1 cellular context compared by ENCODE assay signal in the genomic region with DNA sequence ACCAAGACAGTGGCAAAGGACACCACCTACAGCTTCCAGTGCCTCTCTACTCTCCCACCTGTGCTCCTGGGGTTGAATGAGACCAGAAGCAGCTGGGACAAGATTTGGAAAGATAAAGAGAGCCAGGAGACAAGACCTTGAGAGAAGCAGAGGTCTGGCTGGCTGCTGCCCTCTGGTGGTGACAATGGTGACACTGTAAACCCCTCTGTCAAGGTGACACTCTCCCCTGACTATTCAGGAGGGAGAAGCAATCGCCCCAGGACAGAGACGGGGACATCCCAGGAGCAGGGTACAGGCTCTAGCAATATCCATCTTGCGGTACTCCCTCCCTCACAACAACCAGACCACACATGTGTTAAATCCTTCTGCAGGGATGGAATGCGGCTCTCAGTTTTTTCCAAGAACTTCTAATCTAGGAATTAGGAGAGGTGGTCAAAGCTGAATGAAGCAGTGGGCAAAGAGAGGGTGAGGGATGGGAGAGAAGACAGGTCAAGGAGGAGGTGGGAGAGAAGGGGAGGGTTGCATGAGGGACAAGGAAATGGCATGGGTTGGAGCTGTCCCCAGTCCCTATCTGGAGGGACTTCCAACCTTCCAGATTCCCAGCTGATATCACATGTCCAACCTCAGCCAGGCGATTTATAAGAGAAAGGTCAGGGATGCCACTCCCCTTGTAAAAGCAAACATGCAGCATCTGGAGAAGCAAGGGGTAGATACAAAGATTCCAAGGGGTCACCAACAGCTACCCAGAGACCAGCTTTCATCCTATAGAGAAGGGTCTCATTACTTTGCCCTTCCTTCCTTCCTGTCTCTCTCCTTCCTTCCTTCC.
TF ChIP-seq lines count a peak whose summit lies in the region.

No MANE protein-coding gene starts in this region.

TF ChIP-seq in endothelial cell of umbilical vein, 7 proteins besides CTCF, POLR2A, EP300 and RAD21:
- TF ChIP-seq GATA2 (IDR thresholded peaks at IDR 0.05; ENCODE audit: insufficient read depth, insufficient read length, low read depth, low read length) (peak; percentile 74), POLR2AphosphoS5 (IDR thresholded peaks at IDR 0.05; ENCODE audit: insufficient read depth, low read depth, low read length) (no peak), FOS (IDR thresholded peaks at IDR 0.05; ENCODE audit: borderline replicate concordance, insufficient read depth, low read length) (no peak), JUN (IDR thresholded peaks at IDR 0.05; ENCODE audit: borderline replicate concordance, insufficient read depth, insufficient read length, low read depth) (no peak)
TF ChIP-seq in endothelial cell of umbilical vein: peak in this region for 1.
